8 cellular contexts compared by ENCODE assay signal in the genomic region with DNA sequence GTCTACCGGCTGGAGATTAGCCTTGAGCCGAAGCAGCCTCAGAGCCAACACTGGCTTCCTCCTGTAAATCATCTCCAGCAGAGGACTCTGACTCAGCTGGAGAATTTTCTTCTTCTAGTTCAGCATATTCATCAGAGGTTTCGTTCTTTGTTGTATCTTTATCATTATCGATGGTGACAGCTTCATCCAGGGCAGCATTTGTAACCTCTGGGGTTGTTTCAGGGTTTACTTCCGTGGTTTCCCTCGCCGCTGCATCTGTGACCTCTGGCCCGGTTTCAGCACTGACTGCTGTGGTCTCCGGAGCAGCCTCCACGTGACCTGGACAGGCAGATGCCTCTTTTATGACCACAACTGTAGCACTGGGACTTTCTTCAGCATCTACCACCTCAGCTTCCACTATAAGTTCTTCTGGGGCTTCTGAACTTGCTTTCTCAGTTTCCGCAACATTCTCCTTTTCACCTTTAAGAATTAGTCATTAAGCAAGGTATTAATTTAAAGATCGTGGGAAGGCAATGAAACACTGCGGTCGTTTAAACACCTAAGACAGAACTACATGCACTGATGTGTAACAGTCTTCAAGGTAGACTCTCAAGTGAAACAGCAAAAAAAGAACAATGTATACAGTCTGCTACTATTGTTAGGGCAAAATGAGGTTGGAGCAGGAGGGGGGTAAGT. TPM values are rescaled to one million over a fixed set of nuclear protein-coding genes. Genes with fewer than 3 reads are reported as not detected.
DNase-seq lines count a peak whose midpoint lies in the region; ATAC-seq and TF ChIP-seq lines count a peak whose summit lies in the region.

No MANE protein-coding gene starts in this region.

- in situ Hi-C loops in GM13976 (cut with MboI; ENCODE audit: low sequenced_read_pairs, unreplicated experiment): no loop called here

- H3K4me3 Mint-ChIP-seq in memory B cell: peak overlapping the region; percentile 84

- ATAC-seq in HG02623 (IDR thresholded peaks at IDR 0.05; ENCODE audit: unreplicated experiment) (peak; percentile 94), memory B cell (ENCODE audit: low read depth) (peak; percentile 99)

- H3K27me3 Mint-ChIP-seq in memory B cell: no peaks in the 10 kb centered on the region

- H3K36me3 Mint-ChIP-seq in memory B cell: no peaks in the 10 kb centered on the region

- H3K4me1 Mint-ChIP-seq in memory B cell: peaks cover 7% of the 10 kb centered on the region

- peak overlapping the region; percentile 75 for H3K27ac Mint-ChIP-seq in memory B cell

- no peak for TF ChIP-seq CTCF in GM13976 (IDR thresholded peaks at IDR 0.05; ENCODE audit: borderline replicate concordance, control extremely low read depth, extremely low read depth, insufficient read depth, missing control alignments)

- no peaks in the 10 kb centered on the region for H3K9me3 Mint-ChIP-seq in memory B cell

- DNase-seq in GM13976 (ENCODE audit: low spot score) (peak; percentile 86), NCI-H146 (lab: John Stamatoyannopoulos, UW) (peak; percentile 53), dermis microvascular lymphatic vessel endothelial cell (ENCODE audit: low read depth in 2 of 2) (peak; percentile 38 to 62), memory B cell (ENCODE audit: low spot score in 2 of 2) (peak; percentile 32), NCI-H2171 treated with DMSO at 0.1 percent for 48 hours (lab: John Stamatoyannopoulos, UW) (no peak)
- peak; percentile 45 to 70 for DNase-seq in activated CD4-positive, alpha-beta T cell treated with anti-CD3 and anti-CD28 coated beads, Interleukin-2, amount 50 U/mL, for 24 hours (ENCODE audit: low read depth in 1 of 2, low spot score in 1 of 2)
- DNase-seq in stimulated activated CD8-positive, alpha-beta memory T cell treated with anti-CD3 and anti-CD28 coated beads, Interleukin-15, amount 100 ng/mL, for 48 hours (ENCODE audit: low read depth in 2 of 2): peak; percentile 83 to 85

RNA-seq across cellular contexts. Expression of gene MGARP, which starts 13.3 kb away (rescaled TPM):
- total RNA-seq in dermis microvascular lymphatic vessel endothelial cell: under 0.01 and 0.13 TPM in 2 replicates

RNA-seq across cellular contexts. Expression of gene NAA15, which starts 34.6 kb away (rescaled TPM):
- 15.3 and 19.1 TPM in 2 replicates for total RNA-seq in dermis microvascular lymphatic vessel endothelial cell

RNA-seq across cellular contexts. Expression of gene NDUFC1, which starts 35.6 kb away (rescaled TPM):
- 38.8 and 52.8 TPM in 2 replicates for total RNA-seq in dermis microvascular lymphatic vessel endothelial cell
